7 cellular contexts compared by ENCODE assay signal in genomic region chr16:31305219-31305618, GRCh38. TPM values are rescaled to one million over a fixed set of nuclear protein-coding genes. Genes with fewer than 3 reads are reported as not detected.
"Had no signal": no experiment of that assay in that cellular context is flagged by ENCODE, and none has a peak within 500 bp of the region (broad histone marks: within the 10 kb centered on the region; RNA-seq: fewer than 3 reads in every experiment).

No MANE protein-coding gene starts in this region.

- H3K9me3 Mint-ChIP-seq: GM23338, H9 had no signal

- FAIRE-seq: H1, H54, HTR-8/SVneo had no signal

- H3K4me3 Mint-ChIP-seq: GM23338, H9 had no signal

- H2AFZ ChIP-seq: GM23338 had no signal

- H3K4me1 Mint-ChIP-seq: GM23338, H9 had no signal

- ATAC-seq: GM23338 had no signal

- H3K4me3 ChIP-seq: GM23338 had no signal

- H3K27ac Mint-ChIP-seq: GM23338, H9 had no signal

- DNase-seq: H9, HCEC 1CT, IMR-90 had no signal

- H3K4me2 ChIP-seq: GM23338 had no signal

RNA-seq across cellular contexts. Expression of gene ITGAM, which starts 45.4 kb away (rescaled TPM):
- polyA plus RNA-seq: IMR-90 had no signal

RNA-seq across cellular contexts. Expression of gene ITGAX, which starts 49.8 kb away (rescaled TPM):
- total RNA-seq: GM23338, H1 had no signal
- polyA plus RNA-seq: GM23338 had no signal
